Comparison of ENCODE assay signal across 21 cellular contexts in the genomic region with DNA sequence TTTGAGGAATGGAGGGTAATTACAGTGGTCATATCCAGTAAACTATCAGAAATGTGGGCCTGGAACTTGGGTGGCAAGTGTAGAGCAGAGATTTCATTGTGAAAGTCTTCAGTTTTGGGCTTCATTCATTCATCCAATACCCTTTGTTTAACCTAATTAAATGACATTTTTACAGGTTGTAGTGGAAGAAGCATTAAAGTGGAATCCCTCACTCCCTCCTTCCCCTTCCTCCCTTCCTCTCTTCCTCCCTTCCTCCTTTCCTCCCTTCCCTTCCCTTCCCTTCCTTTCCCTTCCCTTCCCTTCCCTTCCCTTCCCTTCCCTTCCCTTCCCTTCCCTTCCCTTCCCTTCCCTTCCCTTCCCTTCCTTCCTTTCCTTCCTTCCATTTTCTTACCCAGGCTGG.
DNase-seq lines count a peak whose midpoint lies in the region; ATAC-seq and TF ChIP-seq lines count a peak whose summit lies in the region.
"Had no signal": no experiment of that assay in that cellular context is flagged by ENCODE, and none has a peak within 500 bp of the region (broad histone marks: within the 10 kb centered on the region; RNA-seq: fewer than 3 reads in every experiment).

No MANE protein-coding gene starts in this region.

- H3K27me3 Mint-ChIP-seq in activated naive CD8-positive, alpha-beta T cell treated with anti-CD3 and anti-CD28 coated beads, Interleukin-2, amount 10 ng/mL, durations not matched to agents 7 days and 5 days = peaks cover 2% of the 10 kb centered on the region
- H3K27me3 Mint-ChIP-seq in activated naive CD8-positive, alpha-beta T cell treated with anti-CD3 and anti-CD28 coated beads for 36 hours = no peaks in the 10 kb centered on the region
- peaks cover 2% of the 10 kb centered on the region for H3K27me3 Mint-ChIP-seq in CD8-positive, alpha-beta T cell (ENCODE audit: low read depth)
- H3K27me3 Mint-ChIP-seq in naive thymus-derived CD8-positive, alpha-beta T cell = peaks cover 0 to 1% (median 0%) of the 10 kb centered on the region in 5 donors

- H3K4me3 Mint-ChIP-seq in activated naive CD8-positive, alpha-beta T cell treated with anti-CD3 and anti-CD28 coated beads, Interleukin-2, amount 10 ng/mL, durations not matched to agents 7 days and 5 days = peak overlapping the region; percentile 33
- no peak overlapping the region for H3K4me3 Mint-ChIP-seq in activated naive CD8-positive, alpha-beta T cell treated with anti-CD3 and anti-CD28 coated beads for 36 hours
- H3K4me3 Mint-ChIP-seq in CD8-positive, alpha-beta T cell = no peak overlapping the region
- H3K4me3 Mint-ChIP-seq in naive thymus-derived CD8-positive, alpha-beta T cell = peak overlapping the region in 8 of 10 donors; percentile 33 to 78 (median 66)

- H3K36me3 Mint-ChIP-seq in activated naive CD8-positive, alpha-beta T cell treated with anti-CD3 and anti-CD28 coated beads, Interleukin-2, amount 10 ng/mL, durations not matched to agents 7 days and 5 days = no peaks in the 10 kb centered on the region
- peaks cover 3% of the 10 kb centered on the region for H3K36me3 Mint-ChIP-seq in activated naive CD8-positive, alpha-beta T cell treated with anti-CD3 and anti-CD28 coated beads for 36 hours
- H3K36me3 Mint-ChIP-seq in CD8-positive, alpha-beta T cell = no peaks in the 10 kb centered on the region
- no peaks in the 10 kb centered on the region for H3K36me3 Mint-ChIP-seq in naive thymus-derived CD8-positive, alpha-beta T cell

- CTCF ChIA-PET in CD8-positive, alpha-beta T cell (lab: Charles Lee) = no interaction called here

- H3K79me2 ChIP-seq in MM.1S (ENCODE audit: low read length) = no peaks in the 10 kb centered on the region

- no peak for ATAC-seq in activated naive CD8-positive, alpha-beta T cell treated with anti-CD3 and anti-CD28 coated beads, Interleukin-2, amount 10 ng/mL, durations not matched to agents 7 days and 5 days (ENCODE audit: low read depth)
- no peak for ATAC-seq in CD8-positive, alpha-beta T cell
- ATAC-seq in naive thymus-derived CD8-positive, alpha-beta T cell = no peak
- no peak for ATAC-seq in HG02938 (IDR thresholded peaks at IDR 0.05; ENCODE audit: unreplicated experiment)
- ATAC-seq in HG03159 (IDR thresholded peaks at IDR 0.05; ENCODE audit: unreplicated experiment) = no peak
- ATAC-seq: Panc1, Right ventricle myocardium inferior had no signal

- intact Hi-C loops in CD8-positive, alpha-beta T cell (cut with DNase I, micrococcal nuclease) = no loop called here

- H3K9me3 Mint-ChIP-seq in activated naive CD8-positive, alpha-beta T cell treated with anti-CD3 and anti-CD28 coated beads, Interleukin-2, amount 10 ng/mL, durations not matched to agents 7 days and 5 days = no peaks in the 10 kb centered on the region
- no peaks in the 10 kb centered on the region for H3K9me3 Mint-ChIP-seq in activated naive CD8-positive, alpha-beta T cell treated with anti-CD3 and anti-CD28 coated beads for 36 hours
- H3K9me3 Mint-ChIP-seq in CD8-positive, alpha-beta T cell = no peaks in the 10 kb centered on the region
- H3K9me3 Mint-ChIP-seq in naive thymus-derived CD8-positive, alpha-beta T cell = no peaks in the 10 kb centered on the region

- no peaks in the 10 kb centered on the region for H3K27me3 ChIP-seq in CD8-positive, alpha-beta T cell (ENCODE audit: insufficient read depth, low read length)
- no peaks in the 10 kb centered on the region for H3K27me3 ChIP-seq in MM.1S (replicated peaks; ENCODE audit: insufficient read depth, low read length)
- H3K27me3 ChIP-seq: BE2C, MG63 had no signal

- no peak overlapping the region for H3K27ac ChIP-seq in CD8-positive, alpha-beta T cell (ENCODE audit: low read depth, low read length)
- H3K27ac ChIP-seq in MM.1S (ENCODE audit: low read length) = no peak overlapping the region
- H3K27ac ChIP-seq: SK-N-MC had no signal

- no peaks in the 10 kb centered on the region for H3K36me3 ChIP-seq in CD8-positive, alpha-beta T cell (ENCODE audit: insufficient read depth, low read length)
- H3K36me3 ChIP-seq in MM.1S (replicated peaks; ENCODE audit: insufficient read depth, low read length) = no peaks in the 10 kb centered on the region
- H3K36me3 ChIP-seq: BE2C, HAP-1, MG63 had no signal

- no peak overlapping the region for H2AFZ ChIP-seq in MM.1S (ENCODE audit: low read length)

- H4K20me1 ChIP-seq in MM.1S (ENCODE audit: insufficient read depth, low read length) = no peaks in the 10 kb centered on the region

- no peak for TF ChIP-seq CTCF in CD8-positive, alpha-beta T cell (IDR thresholded peaks at IDR 0.05)
- no peak for TF ChIP-seq CTCF in MM.1S (IDR thresholded peaks at IDR 0.05; ENCODE audit: low read length)

- no peak overlapping the region for H3K9ac ChIP-seq in MM.1S (ENCODE audit: low read length)

- no peaks in the 10 kb centered on the region for H3F3A ChIP-seq in MM.1S (ENCODE audit: insufficient read depth, low read length)

- peak overlapping the region; percentile 70 for H3K27ac Mint-ChIP-seq in activated naive CD8-positive, alpha-beta T cell treated with anti-CD3 and anti-CD28 coated beads, Interleukin-2, amount 10 ng/mL, durations not matched to agents 7 days and 5 days
- H3K27ac Mint-ChIP-seq in activated naive CD8-positive, alpha-beta T cell treated with anti-CD3 and anti-CD28 coated beads for 36 hours = no peak overlapping the region
- H3K27ac Mint-ChIP-seq in CD8-positive, alpha-beta T cell = peak overlapping the region; percentile 86
- H3K27ac Mint-ChIP-seq in naive thymus-derived CD8-positive, alpha-beta T cell = peak overlapping the region in 7 of 10 donors; percentile 25 to 91 (median 73)

- peak overlapping the region; percentile 43; the same call in 1 of the 2 replicates for H3K4me2 ChIP-seq in MM.1S (ENCODE audit: low read depth, low read length)

- POLR2A ChIA-PET in activated naive CD8-positive, alpha-beta T cell treated with anti-CD3 and anti-CD28 coated beads, Interleukin-2, amount 10 ng/mL, durations not matched to agents 7 days and 5 days (lab: Charles Lee) = interaction anchor here (0.6 kb wide), 1 partner anchor 685 kb away, joined by 3 read pairs; no protein-coding TSS in a partner anchor
- POLR2A ChIA-PET in CD8-positive, alpha-beta T cell (lab: Charles Lee) = no interaction called here
- POLR2A ChIA-PET in naive thymus-derived CD8-positive, alpha-beta T cell (lab: Charles Lee) = interaction anchor here (0.6 kb wide), 1 partner anchor 448 kb away, joined by 6 read pairs; no protein-coding TSS in a partner anchor

- H3K4me1 Mint-ChIP-seq in activated naive CD8-positive, alpha-beta T cell treated with anti-CD3 and anti-CD28 coated beads, Interleukin-2, amount 10 ng/mL, durations not matched to agents 7 days and 5 days = peaks cover 25% of the 10 kb centered on the region
- peaks cover 27% of the 10 kb centered on the region for H3K4me1 Mint-ChIP-seq in activated naive CD8-positive, alpha-beta T cell treated with anti-CD3 and anti-CD28 coated beads for 36 hours
- H3K4me1 Mint-ChIP-seq in CD8-positive, alpha-beta T cell (ENCODE audit: low read depth) = peaks cover 52% of the 10 kb centered on the region
- H3K4me1 Mint-ChIP-seq in naive thymus-derived CD8-positive, alpha-beta T cell = peaks cover 16 to 70% (median 51%) of the 10 kb centered on the region in 4 donors

- no peaks in the 10 kb centered on the region for H3K9me2 ChIP-seq in MM.1S (replicated peaks; ENCODE audit: insufficient read depth, low read length)

- peaks cover 28% of the 10 kb centered on the region for H3K4me1 ChIP-seq in CD8-positive, alpha-beta T cell (ENCODE audit: insufficient read depth, low read length)
- peaks cover 13% of the 10 kb centered on the region for H3K4me1 ChIP-seq in MM.1S (ENCODE audit: low read length)
- H3K4me1 ChIP-seq: BE2C, HAP-1 had no signal

- H3K4me3 ChIP-seq in CD8-positive, alpha-beta T cell (ENCODE audit: low read depth, low read length) = no peak overlapping the region
- H3K4me3 ChIP-seq in MM.1S (ENCODE audit: low read length) = no peak overlapping the region
- H3K4me3 ChIP-seq: GM12878, HAP-1, MG63, SK-N-MC had no signal

- no peaks in the 10 kb centered on the region for H3K9me3 ChIP-seq in CD8-positive, alpha-beta T cell (ENCODE audit: low read length)
- no peaks in the 10 kb centered on the region for H3K9me3 ChIP-seq in MM.1S (replicated peaks; ENCODE audit: insufficient read depth, low read length)
- H3K9me3 ChIP-seq: BE2C, HAP-1, MG63 had no signal

- DNase-seq in activated naive CD8-positive, alpha-beta T cell treated with anti-CD3 and anti-CD28 coated beads, Interleukin-2, amount 10 ng/mL, durations not matched to agents 7 days and 5 days = no peak
- DNase-seq in activated naive CD8-positive, alpha-beta T cell treated with anti-CD3 and anti-CD28 coated beads for 36 hours = no peak
- no peak for DNase-seq in CD8-positive, alpha-beta T cell
- DNase-seq in MM.1S (no peak), NCI-H1436 (lab: John Stamatoyannopoulos, UW) (no peak)
- no peak for DNase-seq in naive thymus-derived CD8-positive, alpha-beta T cell
- DNase-seq: BE2C, COR-L47, DMS53, MG63, NCI-H1105, NCI-H187, NCI-H446 treated with DMSO at 0.1 percent for 48 hours, NCI-H774 had no signal

Comparison
In these comparisons a context has a peak if more than half of its experiments do, and no peak if none do; other contexts are left out.
1. H3K4me3 Mint-ChIP-seq: peak in activated naive CD8-positive, alpha-beta T cell treated with anti-CD3 and anti-CD28 coated beads, Interleukin-2, amount 10 ng/mL, durations not matched to agents 7 days and 5 days (single experiment) and naive thymus-derived CD8-positive, alpha-beta T cell (8 of 10); none in activated naive CD8-positive, alpha-beta T cell treated with anti-CD3 and anti-CD28 coated beads for 36 hours (single experiment) and CD8-positive, alpha-beta T cell (single experiment).